ENCODE assay signal across 2 cellular contexts in the genomic region with DNA sequence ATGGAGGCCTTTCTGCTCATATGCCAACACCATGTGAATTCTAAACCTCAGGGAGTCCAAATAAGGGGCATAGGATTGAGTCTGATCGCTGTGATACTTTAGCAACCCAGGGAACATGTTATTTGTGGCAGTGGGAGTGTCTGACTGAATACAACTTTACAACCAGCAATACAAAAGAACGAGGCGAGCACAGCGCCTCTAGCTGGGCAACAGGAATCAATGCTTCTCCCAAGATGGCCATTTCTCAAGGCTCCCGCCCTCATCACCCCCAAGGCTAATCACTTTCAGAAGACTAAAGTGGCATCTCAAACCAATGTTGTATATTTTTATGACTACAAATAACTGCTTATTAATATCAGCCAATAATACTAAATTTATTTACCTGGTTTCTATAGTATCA.
TF ChIP-seq lines count a peak whose summit lies in the region.

No MANE protein-coding gene starts in this region.

TF ChIP-seq in SK-N-SH, 30 proteins besides CTCF, POLR2A, EP300 and RAD21:
- TF ChIP-seq GABPA (IDR thresholded peaks at IDR 0.05; ENCODE audit: low read depth) (no peak), USF2 (IDR thresholded peaks at IDR 0.05; ENCODE audit: borderline replicate concordance, low read depth, low read length) (no peak), NFIC (IDR thresholded peaks at IDR 0.05; ENCODE audit: borderline replicate concordance) (no peak), RCOR1 (IDR thresholded peaks at IDR 0.05; ENCODE audit: low read length) (no peak), ELF1 (IDR thresholded peaks at IDR 0.05) (no peak), CHD2 (IDR thresholded peaks at IDR 0.05; ENCODE audit: low read length, partially characterized antibody) (no peak), RXRA (IDR thresholded peaks at IDR 0.05; ENCODE audit: borderline replicate concordance, low read depth) (no peak), MXI1 (IDR thresholded peaks at IDR 0.05; ENCODE audit: low read depth, low read length) (no peak), POLR2AphosphoS5 (IDR thresholded peaks at IDR 0.05; ENCODE audit: low read depth, low read length) (no peak), MEF2A (IDR thresholded peaks at IDR 0.05; ENCODE audit: borderline replicate concordance, low read depth) (no peak), FOSL2 (IDR thresholded peaks at IDR 0.05; ENCODE audit: borderline replicate concordance, low read depth) (no peak), PBX3 (IDR thresholded peaks at IDR 0.05) (no peak)
TF ChIP-seq in SK-N-SH: peak in this region for 0.

TF ChIP-seq in SK-N-SH treated with all-trans-retinoic acid at 6 μM for 48 hours, 23 proteins besides CTCF, POLR2A, EP300 and RAD21:
- TF ChIP-seq ZFP3 (CRISPR knock-in tag; IDR thresholded peaks at IDR 0.05) (no peak), SNAI2 (CRISPR knock-in tag; IDR thresholded peaks at IDR 0.05) (no peak), TCF4 (CRISPR knock-in tag; IDR thresholded peaks at IDR 0.05; ENCODE audit: borderline replicate concordance) (no peak)
TF ChIP-seq in SK-N-SH treated with all-trans-retinoic acid at 6 μM for 48 hours: peak in this region for 0.
